ENCODE assay signal across 12 cellular contexts in genomic region chr2:28437142-28437835, GRCh38. TPM values are rescaled to one million over a fixed set of nuclear protein-coding genes. Genes with fewer than 3 reads are reported as not detected.
DNase-seq lines count a peak whose midpoint lies in the region; ATAC-seq, FAIRE-seq and TF ChIP-seq lines count a peak whose summit lies in the region.
"Had no signal": no experiment of that assay in that cellular context is flagged by ENCODE, and none has a peak within 500 bp of the region (broad histone marks: within the 10 kb centered on the region; RNA-seq: fewer than 3 reads in every experiment).

No MANE protein-coding gene starts in this region.

- DNase-seq in RWPE2 (ENCODE audit: low spot score): no peak
- peak; percentile 93 for DNase-seq in kidney
- peak; percentile 78 for DNase-seq in small intestine
- no peak for DNase-seq in NCI-H1436 (lab: John Stamatoyannopoulos, UW)
- DNase-seq in EL: no peak
- DNase-seq: activated CD4-positive, alpha-beta T cell treated with anti-CD3 and anti-CD28 coated beads for 4 hours; activated naive CD4-positive, alpha-beta T cell treated with anti-CD3 and anti-CD28 coated beads for 36 hours; MV-4-11 had no signal

- TF ChIP-seq CTCF in HEK293 (tag by site-specific recombination; IDR thresholded peaks at IDR 0.05) (no peak), RWPE2 (IDR thresholded peaks at IDR 0.05; ENCODE audit: poor library complexity, severe bottlenecking) (no peak), kidney (IDR thresholded peaks at IDR 0.05; ENCODE audit: borderline replicate concordance, extremely low read depth, insufficient read depth) (no peak)

- H3K4me3 ChIP-seq in HEK293 (ENCODE audit: low read depth, low read length): no peak overlapping the region
- H3K4me3 ChIP-seq in RWPE2 (ENCODE audit: severe bottlenecking): no peak overlapping the region
- H3K4me3 ChIP-seq in kidney (ENCODE audit: low read length in 2 of 2): no peak overlapping the region
- no peak overlapping the region for H3K4me3 ChIP-seq in small intestine (ENCODE audit: low read depth in 1 of 2, low read length in 2 of 2)

- H3K27ac ChIP-seq in HEK293 (ENCODE audit: extremely low read depth, low read depth, low read length): no peak overlapping the region
- peak overlapping the region; percentile 85 for H3K27ac ChIP-seq in RWPE2 (ENCODE audit: poor library complexity, severe bottlenecking)
- peak overlapping the region in 1 of 2 donors; percentile 20 for H3K27ac ChIP-seq in kidney (ENCODE audit: low read depth in 2 of 2, low read length in 2 of 2)
- H3K27ac ChIP-seq in small intestine (ENCODE audit: low read depth in 1 of 2, low read length in 1 of 2): peak overlapping the region; percentile 6 to 82
- H3K27ac ChIP-seq: neutrophil had no signal

- 12 to 64% (median 34%) methylated on average over 19 of the region's 19 CpGs for WGBS in small intestine, 3 donors

- no peak for FAIRE-seq in kidney (lab: Jason Lieb, UNC)
- FAIRE-seq in small intestine (lab: Jason Lieb, UNC): no peak
- FAIRE-seq: GM12891 had no signal

- no peak overlapping the region for H3K9ac ChIP-seq in kidney (ENCODE audit: low read length in 2 of 2)

- CTCF ChIA-PET in HEK293 (lab: Yijun Ruan, JAX): interaction anchor here (0.6 to 0.7 kb wide), 3 partner anchors 26 to 755 kb away, joined by 3 read pairs; no protein-coding TSS in a partner anchor

- H3K36me3 ChIP-seq in HEK293 (ENCODE audit: control insufficient read depth in 2 of 2, insufficient read depth in 1 of 2, low read length in 2 of 2) (no peaks in the 10 kb centered on the region), RWPE2 (ENCODE audit: low read depth) (no peaks in the 10 kb centered on the region), kidney (ENCODE audit: control insufficient read depth in 1 of 2, insufficient read depth in 2 of 2, low read length in 2 of 2) (no peaks in the 10 kb centered on the region), small intestine (ENCODE audit: control insufficient read depth in 2 of 2, insufficient read depth in 2 of 2, low read length in 2 of 2) (no peaks in the 10 kb centered on the region)
- H3K36me3 ChIP-seq: neutrophil had no signal

- H3K4me1 ChIP-seq in HEK293 (ENCODE audit: control insufficient read depth, insufficient read depth, low read length) (no peaks in the 10 kb centered on the region; the same call in 1 of the 2 replicates), RWPE2 (ENCODE audit: insufficient read depth, poor library complexity, severe bottlenecking) (peaks cover 20% of the 10 kb centered on the region), kidney (ENCODE audit: control insufficient read depth in 1 of 2, insufficient read depth in 1 of 2, low read depth in 1 of 2, low read length in 2 of 2) (peaks cover 19 to 24% of the 10 kb centered on the region in 2 donors), small intestine (ENCODE audit: control insufficient read depth in 2 of 2, insufficient read depth in 1 of 2, low read depth in 1 of 2, low read length in 1 of 2) (peaks cover 5 to 7% of the 10 kb centered on the region in 2 donors)

- H3K27me3 ChIP-seq in RWPE2 (ENCODE audit: insufficient read depth, poor library complexity, severe bottlenecking) (no peaks in the 10 kb centered on the region), small intestine (ENCODE audit: control insufficient read depth in 2 of 2, insufficient read depth in 2 of 2, low read length in 2 of 2) (no peaks in the 10 kb centered on the region)
- H3K27me3 ChIP-seq: neutrophil had no signal

- H3K9me3 ChIP-seq in HEK293 (ENCODE audit: control insufficient read depth, insufficient read depth, low read depth, low read length) (no peaks in the 10 kb centered on the region; the same call in 1 of the 2 replicates), RWPE2 (ENCODE audit: severe bottlenecking) (no peaks in the 10 kb centered on the region), kidney (ENCODE audit: control insufficient read depth in 1 of 2, low read length in 2 of 2) (peaks cover 0 to 6% of the 10 kb centered on the region in 2 donors), small intestine (ENCODE audit: control insufficient read depth, low read depth) (no peaks in the 10 kb centered on the region)
- H3K9me3 ChIP-seq: neutrophil had no signal

- ATAC-seq in RWPE2 (ENCODE audit: low read depth) (peak; percentile 61), HG03460 (IDR thresholded peaks at IDR 0.05; ENCODE audit: unreplicated experiment) (no peak)

- intact Hi-C loops in kidney (cut with DNase I): no loop called here

- POLR2A ChIA-PET in HEK293 (lab: Yijun Ruan, JAX): interaction anchor here (0.6 to 1.2 kb wide), 2 partner anchors 9 to 12 kb away, joined by 4 to 6 read pairs; no protein-coding TSS in a partner anchor

TF ChIP-seq in HEK293, 187 proteins besides CTCF, POLR2A, EP300 and RAD21:
- TF ChIP-seq HOXA7 (CRISPR knock-in tag; IDR thresholded peaks at IDR 0.05; ENCODE audit: borderline replicate concordance) (no peak), ZNF248 (tag by site-specific recombination; IDR thresholded peaks at IDR 0.05) (no peak), REPIN1 (tag by site-specific recombination; IDR thresholded peaks at IDR 0.05; ENCODE audit: low read depth) (no peak), SCRT1 (tag by site-specific recombination; IDR thresholded peaks at IDR 0.05; ENCODE audit: borderline replicate concordance) (no peak), ZNF10 (tag by site-specific recombination; IDR thresholded peaks at IDR 0.05) (no peak), EGR2 (tag by site-specific recombination; IDR thresholded peaks at IDR 0.05; ENCODE audit: low read depth) (peak; percentile 74), OSR2 (tag by site-specific recombination; IDR thresholded peaks at IDR 0.05) (no peak), WT1 (tag by site-specific recombination; IDR thresholded peaks at IDR 0.05) (no peak), ZNF354C (tag by site-specific recombination; IDR thresholded peaks at IDR 0.05; ENCODE audit: borderline replicate concordance, low read depth) (no peak), PRDM1 (tag by site-specific recombination; IDR thresholded peaks at IDR 0.05) (no peak), ZFHX2 (tag by site-specific recombination; conservative IDR thresholded peaks at IDR 0.05) (peak; percentile 89), KLF1 (tag by site-specific recombination; IDR thresholded peaks at IDR 0.05) (peak; percentile 58), ZNF529 (tag by site-specific recombination; IDR thresholded peaks at IDR 0.05; ENCODE audit: insufficient replicate concordance) (no peak), ZNF792 (tag by site-specific recombination; IDR thresholded peaks at IDR 0.05) (no peak), ZNF416 (tag by site-specific recombination; IDR thresholded peaks at IDR 0.05) (no peak), ZNF138 (tag by site-specific recombination; IDR thresholded peaks at IDR 0.05; ENCODE audit: borderline replicate concordance) (no peak)
- TF ChIP-seq, protein P1, sequence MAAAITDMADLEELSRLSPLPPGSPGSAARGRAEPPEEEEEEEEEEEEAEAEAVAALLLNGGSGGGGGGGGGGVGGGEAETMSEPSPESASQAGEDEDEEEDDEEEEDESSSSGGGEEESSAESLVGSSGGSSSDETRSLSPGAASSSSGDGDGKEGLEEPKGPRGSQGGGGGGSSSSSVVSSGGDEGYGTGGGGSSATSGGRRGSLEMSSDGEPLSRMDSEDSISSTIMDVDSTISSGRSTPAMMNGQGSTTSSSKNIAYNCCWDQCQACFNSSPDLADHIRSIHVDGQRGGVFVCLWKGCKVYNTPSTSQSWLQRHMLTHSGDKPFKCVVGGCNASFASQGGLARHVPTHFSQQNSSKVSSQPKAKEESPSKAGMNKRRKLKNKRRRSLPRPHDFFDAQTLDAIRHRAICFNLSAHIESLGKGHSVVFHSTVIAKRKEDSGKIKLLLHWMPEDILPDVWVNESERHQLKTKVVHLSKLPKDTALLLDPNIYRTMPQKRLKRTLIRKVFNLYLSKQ (tag by site-specific recombination; IDR thresholded peaks at IDR 0.05; ENCODE audit: borderline replicate concordance): no peak

RNA-seq across cellular contexts. Expression of gene FOSL2, which starts 44.6 kb away (rescaled TPM):
- 149 TPM for total RNA-seq in kidney
- polyA plus RNA-seq in kidney (ENCODE audit: insufficient read depth, low read depth, low replicate concordance) (20.6 TPM), small intestine (10 to 100 TPM; 29.2 to 41.4 (median 40.0) TPM)

RNA-seq across cellular contexts. Expression of gene PLB1, which starts 58.6 kb away (rescaled TPM):
- 6.8 TPM for total RNA-seq in kidney
- polyA plus RNA-seq in kidney (ENCODE audit: insufficient read depth, low read depth, low replicate concordance) (0.95 TPM), small intestine (1 to 10 TPM in 1 of 3 donors, under 1 TPM in 2; 0.45 to 1.3 (median 0.81) TPM)

Comparison
In these comparisons a context has a peak if more than half of its experiments do, and no peak if none do; other contexts are left out.
1. DNase-seq: peak in kidney (single experiment) and small intestine (single experiment); none in RWPE2 (single experiment), NCI-H1436 (single experiment) and EL (single experiment).